In the genomic region with DNA sequence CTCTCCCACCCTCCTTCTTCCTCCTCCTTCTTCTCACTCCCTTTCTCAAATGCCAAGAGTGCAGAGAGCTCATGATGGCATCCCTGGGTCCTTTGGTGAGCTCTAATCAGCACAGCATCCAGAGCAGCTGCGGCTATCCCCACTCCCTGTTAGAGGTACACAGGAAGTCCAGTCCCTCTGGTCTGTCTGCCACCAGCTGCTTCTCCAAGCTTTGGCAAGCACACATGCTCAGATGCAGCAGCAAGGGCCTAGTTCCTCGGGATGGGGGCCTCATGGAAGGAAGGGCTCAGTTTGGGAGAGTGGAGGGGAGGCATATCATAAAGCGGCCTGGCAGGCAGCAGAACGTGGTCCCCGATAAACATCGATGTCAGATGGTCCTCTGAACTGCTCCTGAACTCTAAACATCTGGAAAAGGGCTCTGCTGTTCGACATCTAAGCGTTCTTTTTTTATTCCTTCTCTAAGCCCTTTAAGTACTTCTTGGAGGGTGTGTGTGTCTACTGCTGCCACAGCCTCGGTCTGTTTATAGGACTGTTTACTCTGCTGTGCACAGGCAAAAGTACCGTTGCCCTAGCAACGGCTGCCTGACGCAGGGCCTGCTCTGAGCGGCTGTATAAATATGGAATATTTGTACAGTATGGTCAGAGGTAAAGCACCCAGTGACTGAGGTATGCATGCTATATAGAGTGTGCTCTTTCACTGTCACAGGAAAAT, we compare ENCODE assay signal across 8 cellular contexts.
DNase-seq lines count a peak whose midpoint lies in the region; ATAC-seq and TF ChIP-seq lines count a peak whose summit lies in the region.

No MANE protein-coding gene starts in this region.

- no peak for ATAC-seq in activated naive CD4-positive, alpha-beta T cell treated with anti-CD3 and anti-CD28 coated beads, Interleukin-2, amount 50 U/mL, for 72 hours

- no peaks in the 10 kb centered on the region for H3K27me3 ChIP-seq in prostate gland (replicated peaks; ENCODE audit: insufficient read depth)

- H3K36me3 Mint-ChIP-seq in activated naive CD4-positive, alpha-beta T cell treated with anti-CD3 and anti-CD28 coated beads, Interleukin-2, amount 50 U/mL, for 72 hours, result no peaks in the 10 kb centered on the region

- 21% methylated on average over 13 of the region's 13 CpGs for WGBS in prostate gland

- H3K4me1 ChIP-seq in prostate gland (replicated peaks), result peaks cover 16% of the 10 kb centered on the region

- H3K27ac ChIP-seq in prostate gland, result peak overlapping the region; percentile 72 to 79

- H3K9me3 ChIP-seq in prostate gland, result no peaks in the 10 kb centered on the region

- no peaks in the 10 kb centered on the region for H3K36me3 ChIP-seq in prostate gland

- no peak overlapping the region for H3K27ac Mint-ChIP-seq in activated naive CD4-positive, alpha-beta T cell treated with anti-CD3 and anti-CD28 coated beads, Interleukin-2, amount 50 U/mL, for 72 hours

- DNase-seq in DMS 273 (lab: John Stamatoyannopoulos, UW; ENCODE audit: unreplicated experiment) (peak; percentile 72), NCI-H748 treated with DMSO at 0.1 percent for 48 hours (lab: John Stamatoyannopoulos, UW) (peak; percentile 74), fibroblast of pulmonary artery (ENCODE audit: low read depth) (peak; percentile 86), prostate gland (ENCODE audit: low spot score) (peak; percentile 74), T1000 (lab: John Stamatoyannopoulos, UW) (no peak), NCI-H526 treated with DMSO at 0.1 percent for 48 hours (lab: John Stamatoyannopoulos, UW) (no peak), Kasumi-1 (lab: John Stamatoyannopoulos, UW) (no peak)
- no peak for DNase-seq in activated naive CD4-positive, alpha-beta T cell treated with anti-CD3 and anti-CD28 coated beads, Interleukin-2, amount 50 U/mL, for 72 hours (ENCODE audit: low spot score in 2 of 2)

- no peak overlapping the region for H3K4me3 ChIP-seq in fibroblast of pulmonary artery (replicated peaks; ENCODE audit: low read depth, low read length)
- H3K4me3 ChIP-seq in prostate gland, result no peak overlapping the region

- TF ChIP-seq POLR2A in prostate gland (IDR thresholded peaks at IDR 0.05), result no peak

- no peaks in the 10 kb centered on the region for H3K9me3 Mint-ChIP-seq in activated naive CD4-positive, alpha-beta T cell treated with anti-CD3 and anti-CD28 coated beads, Interleukin-2, amount 50 U/mL, for 72 hours

- intact Hi-C loops in prostate gland (cut with DNase I), result no loop called here

- TF ChIP-seq CTCF in fibroblast of pulmonary artery (IDR thresholded peaks at IDR 0.05; ENCODE audit: low read length, missing control alignments) (no peak), prostate gland (IDR thresholded peaks at IDR 0.05) (no peak)

Comparison
In these comparisons a context has a peak if more than half of its experiments do, and no peak if none do; other contexts are left out.
1. DNase-seq: peak in DMS 273 (single experiment), NCI-H748 treated with DMSO at 0.1 percent for 48 hours (single experiment), fibroblast of pulmonary artery (single experiment) and prostate gland (single experiment); none in T1000 (single experiment), NCI-H526 treated with DMSO at 0.1 percent for 48 hours (single experiment), Kasumi-1 (0 of 2) and activated naive CD4-positive, alpha-beta T cell treated with anti-CD3 and anti-CD28 coated beads, Interleukin-2, amount 50 U/mL, for 72 hours (0 of 2).